ENCODE assay signal across 8 cellular contexts in genomic region chr19:10316229-10317044, GRCh38. TPM values are rescaled to one million over a fixed set of nuclear protein-coding genes. Genes with fewer than 3 reads are reported as not detected.
A peak's percentile ranks its signal among the peaks of the same experiment; 100 is the strongest.
DNase-seq lines count a peak whose midpoint lies in the region; ATAC-seq and TF ChIP-seq lines count a peak whose summit lies in the region.

No MANE protein-coding gene starts in this region.

- no peaks in the 10 kb centered on the region for H3K9me2 ChIP-seq in Loucy (replicated peaks; ENCODE audit: low read depth, low read length)

- TF ChIP-seq CTCF in Calu3 (IDR thresholded peaks at IDR 0.05; ENCODE audit: unreplicated experiment), result no peak
- no peak for TF ChIP-seq CTCF in Loucy (conservative IDR thresholded peaks at IDR 0.05; ENCODE audit: low read length)
- TF ChIP-seq CTCF in neural progenitor cell (IDR thresholded peaks at IDR 0.05), result no peak

- H3K9me3 Mint-ChIP-seq in Calu3 (ENCODE audit: low read depth, unreplicated experiment) (no peaks in the 10 kb centered on the region), neural progenitor cell (no peaks in the 10 kb centered on the region)
- H3K9me3 Mint-ChIP-seq in dendritic cell treated with granulocyte-macrophage colony-stimulating factor and Interleukin-4, amounts not matched to agents 40 ng/mL and 50 ng/mL, for 4 days, result no peaks in the 10 kb centered on the region

- CTCF ChIA-PET in Calu3 (lab: Charles Lee), result interaction anchor here (0.5 kb wide), 1 partner anchor 13 kb away, joined by 3 read pairs; no protein-coding TSS in a partner anchor

- H3K36me3 ChIP-seq in Loucy (ENCODE audit: insufficient read depth, low read length), result peaks cover 47% of the 10 kb centered on the region; the same call in 1 of the 2 replicates
- no peaks in the 10 kb centered on the region for H3K36me3 ChIP-seq in neural progenitor cell

- H3K27me3 ChIP-seq in Loucy (ENCODE audit: insufficient read depth, low read length, poor library complexity, severe bottlenecking), result no peaks in the 10 kb centered on the region
- H3K27me3 ChIP-seq in neural progenitor cell, result no peaks in the 10 kb centered on the region

- H3K9ac ChIP-seq in Loucy (ENCODE audit: low read depth, low read length, poor library complexity, severe bottlenecking) (peak overlapping the region; percentile 71), neural progenitor cell (no peak overlapping the region)

- H3K4me3 Mint-ChIP-seq in Calu3 (ENCODE audit: low read depth, unreplicated experiment) (peak overlapping the region; percentile 74), neural progenitor cell (peak overlapping the region; percentile 97)
- no peak overlapping the region for H3K4me3 Mint-ChIP-seq in dendritic cell treated with granulocyte-macrophage colony-stimulating factor and Interleukin-4, amounts not matched to agents 40 ng/mL and 50 ng/mL, for 4 days

- H3K4me1 Mint-ChIP-seq in Calu3 (ENCODE audit: low read depth, unreplicated experiment), result peaks cover 14% of the 10 kb centered on the region
- peaks cover 14% of the 10 kb centered on the region for H3K4me1 Mint-ChIP-seq in dendritic cell treated with granulocyte-macrophage colony-stimulating factor and Interleukin-4, amounts not matched to agents 40 ng/mL and 50 ng/mL, for 4 days (ENCODE audit: low read depth)
- peaks cover 14% of the 10 kb centered on the region for H3K4me1 Mint-ChIP-seq in neural progenitor cell

- H3K4me2 ChIP-seq in Loucy (ENCODE audit: low read depth, low read length, poor library complexity, severe bottlenecking) (peak overlapping the region; percentile 90), neural progenitor cell (peak overlapping the region; percentile 99)

- H3F3A ChIP-seq in Loucy (ENCODE audit: low read depth), result peaks cover 6% of the 10 kb centered on the region; the same call in 1 of the 2 replicates
- H3F3A ChIP-seq in neural progenitor cell (ENCODE audit: low read depth), result peaks cover 36% of the 10 kb centered on the region

- no peak for DNase-seq in Calu3
- DNase-seq in neural progenitor cell (ENCODE audit: low spot score), result no peak
- no peak for DNase-seq in NCI-H146 treated with DMSO at 0.1 percent for 48 hours (lab: John Stamatoyannopoulos, UW; ENCODE audit: unreplicated experiment)
- DNase-seq in KG1 (lab: John Stamatoyannopoulos, UW), result no peak

- intact Hi-C loops in Calu3 (cut with micrococcal nuclease; ENCODE audit: unreplicated experiment), result no loop called here
- intact Hi-C loops in dendritic cell treated with granulocyte-macrophage colony-stimulating factor and Interleukin-4, amounts not matched to agents 40 ng/mL and 50 ng/mL, for 4 days (cut with micrococcal nuclease), result no loop called here

- no peaks in the 10 kb centered on the region for H3K27me3 Mint-ChIP-seq in Calu3 (ENCODE audit: unreplicated experiment)
- H3K27me3 Mint-ChIP-seq in dendritic cell treated with granulocyte-macrophage colony-stimulating factor and Interleukin-4, amounts not matched to agents 40 ng/mL and 50 ng/mL, for 4 days, result no peaks in the 10 kb centered on the region
- H3K27me3 Mint-ChIP-seq in neural progenitor cell (ENCODE audit: insufficient read depth, low read depth), result peaks cover 4% of the 10 kb centered on the region

- no peak overlapping the region for H3K27ac ChIP-seq in neural progenitor cell

- no peaks in the 10 kb centered on the region for H3K79me2 ChIP-seq in Loucy (ENCODE audit: insufficient read depth, low read length)
- peaks cover 6% of the 10 kb centered on the region for H3K79me2 ChIP-seq in neural progenitor cell (ENCODE audit: low read depth)

- peak overlapping the region; percentile 85 for H3K4me3 ChIP-seq in Loucy (ENCODE audit: low read length, poor library complexity, severe bottlenecking)
- H3K4me3 ChIP-seq in neural progenitor cell, result peak overlapping the region; percentile 99

- H4K20me1 ChIP-seq in Loucy (ENCODE audit: insufficient read depth, low read length, poor library complexity, severe bottlenecking) (no peaks in the 10 kb centered on the region), neural progenitor cell (ENCODE audit: low read depth) (peaks cover 3% of the 10 kb centered on the region)

- H2AFZ ChIP-seq in Loucy (ENCODE audit: low read length), result no peak overlapping the region
- no peak overlapping the region for H2AFZ ChIP-seq in neural progenitor cell (replicated peaks)

- ATAC-seq in HG02763 (IDR thresholded peaks at IDR 0.05; ENCODE audit: unreplicated experiment), result no peak
- ATAC-seq in HG02884 (IDR thresholded peaks at IDR 0.05; ENCODE audit: unreplicated experiment), result no peak

- H3K9me3 ChIP-seq in Loucy (ENCODE audit: insufficient read depth, low read depth, low read length), result no peaks in the 10 kb centered on the region
- H3K9me3 ChIP-seq in neural progenitor cell (ENCODE audit: low read depth), result no peaks in the 10 kb centered on the region

- peaks cover 5% of the 10 kb centered on the region for H3K4me1 ChIP-seq in Loucy (ENCODE audit: insufficient read depth, low read length, poor library complexity, severe bottlenecking)
- H3K4me1 ChIP-seq in neural progenitor cell, result peaks cover 7% of the 10 kb centered on the region

- BruUV-seq in Calu3 (replicated peaks; lab: Mats Ljungman, UMichigan), result TSS peak; percentile 27

- peak overlapping the region; percentile 89 for H3K27ac Mint-ChIP-seq in Calu3 (ENCODE audit: unreplicated experiment)
- peak overlapping the region; percentile 63 for H3K27ac Mint-ChIP-seq in dendritic cell treated with granulocyte-macrophage colony-stimulating factor and Interleukin-4, amounts not matched to agents 40 ng/mL and 50 ng/mL, for 4 days
- H3K27ac Mint-ChIP-seq in neural progenitor cell, result no peak overlapping the region

- H3K36me3 Mint-ChIP-seq in Calu3 (ENCODE audit: insufficient read depth, unreplicated experiment) (peaks cover 26% of the 10 kb centered on the region), neural progenitor cell (peaks cover 8% of the 10 kb centered on the region)
- H3K36me3 Mint-ChIP-seq in dendritic cell treated with granulocyte-macrophage colony-stimulating factor and Interleukin-4, amounts not matched to agents 40 ng/mL and 50 ng/mL, for 4 days (ENCODE audit: low read depth), result peaks cover 76% of the 10 kb centered on the region

RNA-seq across cellular contexts. Expression of gene FDX2, which starts 0.6 kb away (rescaled TPM):
- 18.7 and 18.9 TPM in 2 replicates for total RNA-seq in Calu3 (2022)
- 7.4 and 11.4 TPM in 2 replicates for total RNA-seq in neural progenitor cell (ENCODE audit: low replicate concordance)

RNA-seq across cellular contexts. Expression of gene ZGLP1, which starts 6.8 kb away (rescaled TPM):
- total RNA-seq in Calu3 (2022) (4.6 and 7.0 TPM in 2 replicates), neural progenitor cell (ENCODE audit: low replicate concordance) (2.4 and 4.6 TPM in 2 replicates)

RNA-seq across cellular contexts. Expression of gene RAVER1, which starts 16.9 kb away (rescaled TPM):
- total RNA-seq in Calu3 (2022) (38.5 and 43.2 TPM in 2 replicates), neural progenitor cell (ENCODE audit: low replicate concordance) (5.4 and 24.3 TPM in 2 replicates)

RNA-seq across cellular contexts. Expression of gene ICAM3, which starts 23.0 kb away (rescaled TPM):
- 10.8 and 11.1 TPM in 2 replicates for total RNA-seq in Calu3 (2022)
- 1.3 and 3.5 TPM in 2 replicates for total RNA-seq in neural progenitor cell (ENCODE audit: low replicate concordance)

RNA-seq across cellular contexts. Expression of gene ICAM5, which starts 26.7 kb away (rescaled TPM):
- total RNA-seq in Calu3 (2022), result 0.61 and 1.3 TPM in 2 replicates
- 0.46 TPM in 1 of 2 replicates, not detected in the other for total RNA-seq in neural progenitor cell (ENCODE audit: low replicate concordance)
